23 cellular contexts compared by ENCODE assay signal in the genomic region with DNA sequence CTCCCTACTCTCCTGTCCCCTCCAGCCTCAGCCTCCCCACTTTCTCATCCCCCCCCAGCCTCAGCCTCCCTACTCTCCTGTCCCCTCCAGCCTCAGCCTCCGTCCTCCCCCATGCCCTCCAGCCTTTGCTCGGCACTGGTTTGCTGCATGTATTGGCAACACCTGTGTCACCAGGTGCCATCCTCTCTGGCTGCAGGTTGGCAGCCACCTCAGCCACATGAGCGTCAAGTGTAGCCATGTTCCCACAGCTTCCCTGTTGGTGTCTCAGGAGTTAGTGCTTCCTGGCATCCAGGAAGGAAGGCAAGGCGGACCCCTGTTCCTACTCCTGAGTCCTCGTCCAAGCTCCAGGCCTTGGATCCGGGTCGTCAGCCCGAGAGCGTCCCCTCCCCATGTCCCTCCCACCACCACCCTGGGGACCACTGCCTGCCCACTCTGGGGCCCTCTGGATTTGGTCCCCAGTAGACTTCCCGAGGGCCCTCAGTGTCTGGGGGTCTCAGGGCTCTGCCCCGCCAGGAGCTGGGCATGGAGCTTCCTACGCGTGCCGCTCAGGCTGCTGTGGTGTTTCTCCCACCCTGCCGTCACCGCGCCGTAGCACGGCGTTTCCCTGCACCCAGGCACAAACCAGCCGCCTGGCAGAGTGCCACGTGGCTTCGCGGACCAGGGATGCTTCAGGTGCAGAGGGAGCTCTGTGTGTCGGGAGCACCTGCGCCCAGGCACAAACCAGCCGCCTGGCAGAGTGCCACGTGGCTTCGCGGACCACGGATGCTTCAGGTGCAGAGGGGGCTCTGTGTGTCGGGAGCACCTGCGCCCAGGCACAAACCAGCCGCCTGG.
"Had no signal": no experiment of that assay in that cellular context is flagged by ENCODE, and none has a peak within 500 bp of the region (broad histone marks: within the 10 kb centered on the region; RNA-seq: fewer than 3 reads in every experiment).

No MANE protein-coding gene starts in this region.

- H3K4me1 Mint-ChIP-seq: activated naive CD8-positive, alpha-beta T cell treated with anti-CD3 and anti-CD28 coated beads for 36 hours had no signal

- H3K27me3 ChIP-seq: ascending aorta, body of pancreas had no signal

- H3K9me3 Mint-ChIP-seq: activated CD4-positive, alpha-beta memory T cell treated with anti-CD3 and anti-CD28 coated beads for 36 hours; activated CD4-positive, alpha-beta T cell treated with anti-CD3 and anti-CD28 coated beads, Interleukin-2, amount 10 ng/mL, durations not matched to agents 24 days and 14 days; activated naive CD4-positive, alpha-beta T cell treated with anti-CD3 and anti-CD28 coated beads, Interleukin-2, amount 10 ng/mL, durations not matched to agents 7 days and 5 days; activated naive CD8-positive, alpha-beta T cell treated with anti-CD3 and anti-CD28 coated beads for 36 hours; activated T-cell treated with anti-CD3 and anti-CD28 coated beads, Interleukin-2, amount 50 U/mL, for 4 hours; activated T-helper 2 cell treated with anti-CD3 and anti-CD28 coated beads, Interferon-gamma antibody, Interleukin-2, Interleukin-4, amounts not matched to agents 10 μg/mL and 5 μg/mL and 100 μg/mL, durations not matched to agents 14 hours and 24 hours and 36 hours; T-helper 1 cell treated with Interleukin-12 subunit alpha and Interleukin-12 subunit beta and Interleukin-4 antibody, amounts not matched to agents 30 μg/mL and 1 μg/mL, for 36 hours had no signal

- H3K27ac Mint-ChIP-seq: activated CD4-positive, alpha-beta memory T cell treated with anti-CD3 and anti-CD28 coated beads for 36 hours; activated CD4-positive, alpha-beta T cell treated with anti-CD3 and anti-CD28 coated beads, Interleukin-2, amount 10 ng/mL, durations not matched to agents 24 days and 14 days; activated naive CD4-positive, alpha-beta T cell treated with anti-CD3 and anti-CD28 coated beads, Interleukin-2, amount 10 ng/mL, durations not matched to agents 7 days and 5 days; activated naive CD8-positive, alpha-beta T cell treated with anti-CD3 and anti-CD28 coated beads for 36 hours; activated T-helper 2 cell treated with anti-CD3 and anti-CD28 coated beads, Interferon-gamma antibody, Interleukin-2, Interleukin-4, amounts not matched to agents 10 μg/mL and 5 μg/mL and 100 μg/mL, durations not matched to agents 14 hours and 24 hours and 36 hours; T-helper 1 cell treated with Interleukin-12 subunit alpha and Interleukin-12 subunit beta and Interleukin-4 antibody, amounts not matched to agents 30 μg/mL and 1 μg/mL, for 36 hours had no signal

- H3K4me1 ChIP-seq: body of pancreas had no signal

- H3K4me3 Mint-ChIP-seq: activated CD4-positive, alpha-beta memory T cell treated with anti-CD3 and anti-CD28 coated beads for 36 hours; activated CD4-positive, alpha-beta T cell treated with anti-CD3 and anti-CD28 coated beads, Interleukin-2, amount 10 ng/mL, durations not matched to agents 24 days and 14 days; activated naive CD4-positive, alpha-beta T cell treated with anti-CD3 and anti-CD28 coated beads, Interleukin-2, amount 10 ng/mL, durations not matched to agents 7 days and 5 days; activated naive CD8-positive, alpha-beta T cell treated with anti-CD3 and anti-CD28 coated beads for 36 hours; activated T-cell treated with anti-CD3 and anti-CD28 coated beads, Interleukin-2, amount 50 U/mL, for 4 hours; T-helper 1 cell treated with Interleukin-12 subunit alpha and Interleukin-12 subunit beta and Interleukin-4 antibody, amounts not matched to agents 30 μg/mL and 1 μg/mL, for 36 hours had no signal

- H3K27me3 Mint-ChIP-seq: activated CD4-positive, alpha-beta memory T cell treated with anti-CD3 and anti-CD28 coated beads for 36 hours; activated CD4-positive, alpha-beta T cell treated with anti-CD3 and anti-CD28 coated beads, Interleukin-2, amount 10 ng/mL, durations not matched to agents 24 days and 14 days; activated naive CD4-positive, alpha-beta T cell treated with anti-CD3 and anti-CD28 coated beads, Interleukin-2, amount 10 ng/mL, durations not matched to agents 7 days and 5 days; activated naive CD8-positive, alpha-beta T cell treated with anti-CD3 and anti-CD28 coated beads for 36 hours had no signal

- H3K27ac ChIP-seq: ascending aorta, body of pancreas had no signal

- ATAC-seq: activated CD4-positive, CD25-positive, alpha-beta regulatory T cell treated with anti-CD3 and anti-CD28 coated beads, Interleukin-2, amount 50 U/mL, for 24 hours; activated T-cell treated with anti-CD3 and anti-CD28 coated beads, Interleukin-2, amount 50 U/mL, for 4 hours had no signal

- H3K4me3 ChIP-seq: body of pancreas had no signal

- DNase-seq: activated CD4-positive, alpha-beta memory T cell treated with anti-CD3 and anti-CD28 coated beads for 36 hours; activated CD4-positive, alpha-beta T cell treated with anti-CD3 and anti-CD28 coated beads, Interleukin-2, amount 10 ng/mL, durations not matched to agents 24 days and 14 days; activated CD8-positive, alpha-beta memory T cell treated with anti-CD3 and anti-CD28 coated beads for 24 hours; activated gamma-delta T cell treated with Interleukin-2 at 50 U/mL for 16 hours; activated naive CD4-positive, alpha-beta T cell treated with anti-CD3 and anti-CD28 coated beads, Interleukin-2, amount 10 ng/mL, durations not matched to agents 7 days and 5 days; activated naive CD8-positive, alpha-beta T cell treated with anti-CD3 and anti-CD28 coated beads for 36 hours; activated T-cell treated with anti-CD3 and anti-CD28 coated beads, Interleukin-2, amount 50 U/mL, for 4 hours; central memory CD4-positive, alpha-beta T cell; Karpas-422; MM.1S; NCI-H1105; NCI-H1436; NCI-H187; NCI-H2081; NCI-H510A treated with DMSO at 0.1 percent for 48 hours; NCI-H69; NK-92 treated with Interleukin-12 subunit alpha and Interleukin-12 subunit beta, amount 100 ng/mL, for 24 hours; SHP77 treated with DMSO at 0.1 percent for 48 hours had no signal

- H3K9me3 ChIP-seq: ascending aorta, body of pancreas had no signal
